In genomic region chr3:82078246-82078645, GRCh38 we compare ENCODE assay signal across 25 cellular contexts.
"Had no signal": no experiment of that assay in that cellular context is flagged by ENCODE, and none has a peak within 500 bp of the region (broad histone marks: within the 10 kb centered on the region; RNA-seq: fewer than 3 reads in every experiment).

No MANE protein-coding gene starts in this region.

- H3K27me3 ChIP-seq: esophagus muscularis mucosa, foreskin keratinocyte, gastroesophageal sphincter, heart right ventricle, left lung, neutrophil, right lobe of liver, suprapubic skin, transverse colon, upper lobe of right lung, uterus had no signal

- H3K4me1 ChIP-seq: esophagus muscularis mucosa, gastroesophageal sphincter, left lung, parathyroid adenoma, right lobe of liver, suprapubic skin, transverse colon, upper lobe of right lung, uterus had no signal

- H3K27ac ChIP-seq: esophagus muscularis mucosa, foreskin keratinocyte, gastroesophageal sphincter, heart right ventricle, left lung, neutrophil, parathyroid adenoma, right lobe of liver, suprapubic skin, transverse colon, upper lobe of right lung, uterus had no signal

- H2AFZ ChIP-seq: parathyroid adenoma had no signal

- H3K4me3 ChIP-seq: esophagus muscularis mucosa, gastroesophageal sphincter, heart right ventricle, left lung, mucosa of descending colon, right lobe of liver, suprapubic skin, transverse colon, upper lobe of right lung, uterus had no signal

- H3K9me3 ChIP-seq: esophagus muscularis mucosa, gastroesophageal sphincter, heart right ventricle, left lung, mucosa of descending colon, neutrophil, right lobe of liver, suprapubic skin, transverse colon, upper lobe of right lung, uterus had no signal

- H3K9ac ChIP-seq: parathyroid adenoma had no signal

- H3K36me3 ChIP-seq: esophagus muscularis mucosa, gastroesophageal sphincter, heart right ventricle, left lung, neutrophil, right lobe of liver, suprapubic skin, transverse colon, upper lobe of right lung, uterus had no signal

- ATAC-seq: foreskin keratinocyte; gastroesophageal sphincter; heart right ventricle; left cardiac atrium; left lung; mucosa of descending colon; natural killer cell treated with Interleukin-12 subunit alpha and Interleukin-12 subunit beta and Interleukin-15 and Interleukin-18, amount 100 ng/mL, for 72 hours; right lobe of liver; stimulated activated naive CD8-positive, alpha-beta T cell treated with anti-CD3 and anti-CD28 coated beads, Interleukin-15, amount 100 ng/mL, for 72 hours; upper lobe of right lung had no signal

- DNase-seq: dermis blood vessel endothelial cell; effector memory CD4-positive, alpha-beta T cell; foreskin keratinocyte; heart right ventricle; hippocampal formation; left cardiac atrium; left lung; mesenchymal stem cell; mucosa of descending colon; naive B cell; right lobe of liver; small intestine; stimulated activated CD4-positive, alpha-beta T cell treated with anti-CD3 and anti-CD28 coated beads, Interleukin-15, amount 100 ng/mL, for 24 hours; stimulated activated CD4-positive, alpha-beta T cell treated with anti-CD3 and anti-CD28 coated beads, Interleukin-2, amount 100 ng/mL, for 48 hours; stimulated activated naive CD4-positive, alpha-beta T cell; stimulated activated naive CD8-positive, alpha-beta T cell treated with anti-CD3 and anti-CD28 coated beads, Interleukin-15, amount 100 ng/mL, for 72 hours; transverse colon; upper lobe of right lung; uterus had no signal

- H3K79me2 ChIP-seq: parathyroid adenoma had no signal
